In the genomic region with DNA sequence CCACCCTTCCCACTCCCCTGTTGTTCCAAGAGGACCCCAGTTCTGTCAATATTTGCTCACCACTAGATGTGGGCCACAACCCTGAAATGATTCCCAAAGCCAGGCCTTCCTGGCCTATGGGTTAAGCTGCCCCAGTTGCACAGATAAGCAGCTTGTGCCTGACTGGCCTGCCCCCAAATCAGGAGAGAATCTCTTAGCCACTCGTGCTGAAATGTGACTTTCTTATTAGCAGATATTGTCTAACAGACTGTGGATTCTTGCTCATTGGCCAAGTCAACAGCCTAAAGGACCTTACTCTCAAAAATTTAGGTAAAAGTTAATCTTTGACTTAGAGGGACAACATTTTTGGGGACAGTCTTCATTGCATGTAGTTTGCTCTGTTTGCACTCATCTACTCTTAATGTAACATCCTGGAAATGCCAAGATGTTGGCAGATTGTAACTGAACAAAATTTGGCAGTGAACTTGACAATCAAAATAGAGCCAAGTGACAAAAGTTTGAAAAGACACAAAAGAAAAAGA, we compare ENCODE assay signal across 1 cellular context.
TF ChIP-seq lines count a peak whose summit lies in the region.

No MANE protein-coding gene starts in this region.

TF ChIP-seq in HepG2, 621 proteins besides CTCF, POLR2A, EP300 and RAD21 (continued from another document and continues in another):
- TF ChIP-seq GMEB1 (CRISPR knock-in tag; IDR thresholded peaks at IDR 0.05; ENCODE audit: borderline replicate concordance) (no peak; the same call in 1 of the 2 replicates), ZBTB43 (CRISPR knock-in tag; conservative IDR thresholded peaks at IDR 0.05) (0 out of 2 replicates have a peak, but pooled peaks have one; percentile 49), ZNF362 (CRISPR knock-in tag; IDR thresholded peaks at IDR 0.05; ENCODE audit: borderline replicate concordance) (peak; percentile 40; the same call in 1 of the 2 replicates), SALL2 (CRISPR knock-in tag; IDR thresholded peaks at IDR 0.05) (no peak), GTF2F1 (IDR thresholded peaks at IDR 0.05; ENCODE audit: low read length) (no peak), ZNF652 (CRISPR knock-in tag; IDR thresholded peaks at IDR 0.05; ENCODE audit: borderline replicate concordance, low read depth) (no peak; the same call in 1 of the 2 replicates), ZKSCAN1 (IDR thresholded peaks at IDR 0.05; ENCODE audit: low read length) (no peak), KLF12 (CRISPR knock-in tag; IDR thresholded peaks at IDR 0.05; ENCODE audit: borderline replicate concordance) (no peak), THRA (CRISPR knock-in tag; IDR thresholded peaks at IDR 0.05; ENCODE audit: borderline replicate concordance) (peak; percentile 89; the same call in 1 of the 2 replicates), KAT2B (IDR thresholded peaks at IDR 0.05; ENCODE audit: borderline replicate concordance, low read depth, low read length) (no peak), ZNF660 (CRISPR knock-in tag; IDR thresholded peaks at IDR 0.05; ENCODE audit: borderline replicate concordance, low read depth) (no peak), ARNT2 (CRISPR knock-in tag; IDR thresholded peaks at IDR 0.05; ENCODE audit: low read depth) (0 out of 2 replicates have a peak, but pooled peaks have one; percentile 46), ZNF576 (CRISPR knock-in tag; IDR thresholded peaks at IDR 0.05) (no peak), ATRX (CRISPR knock-in tag; IDR thresholded peaks at IDR 0.05; ENCODE audit: borderline replicate concordance) (no peak), ZBTB2 (CRISPR knock-in tag; IDR thresholded peaks at IDR 0.05; ENCODE audit: low read depth) (no peak), ZNF883 (CRISPR knock-in tag; IDR thresholded peaks at IDR 0.05; ENCODE audit: not compliant biosample characterization) (no peak), RBFOX2 (IDR thresholded peaks at IDR 0.05; ENCODE audit: low read depth, low read length) (no peak; the same call in 1 of the 2 replicates), SIX4 (CRISPR knock-in tag; IDR thresholded peaks at IDR 0.05) (peak; percentile 63; the same call in 1 of the 2 replicates), ZNF280D (CRISPR knock-in tag; IDR thresholded peaks at IDR 0.05) (no peak), TFE3 (CRISPR knock-in tag; IDR thresholded peaks at IDR 0.05) (no peak; the same call in 1 of the 2 replicates), DNMT1 (CRISPR knock-in tag; IDR thresholded peaks at IDR 0.05) (no peak), ZNF441 (CRISPR knock-in tag; IDR thresholded peaks at IDR 0.05; ENCODE audit: borderline replicate concordance) (no peak), MBNL3 (CRISPR knock-in tag; conservative IDR thresholded peaks at IDR 0.05) (no peak), HDAC6 (IDR thresholded peaks at IDR 0.05; ENCODE audit: low read depth, low read length) (no peak), ZMYM2 (CRISPR knock-in tag; IDR thresholded peaks at IDR 0.05) (peak; percentile 74), ZNF180 (CRISPR knock-in tag; IDR thresholded peaks at IDR 0.05; ENCODE audit: borderline replicate concordance, low read depth) (no peak), PAX8 (CRISPR knock-in tag; IDR thresholded peaks at IDR 0.05; ENCODE audit: borderline replicate concordance) (no peak), ZNF816 (CRISPR knock-in tag; IDR thresholded peaks at IDR 0.05; ENCODE audit: borderline replicate concordance) (peak; percentile 76; the same call in 1 of the 2 replicates), TOE1 (CRISPR knock-in tag; IDR thresholded peaks at IDR 0.05) (no peak), ZFX (CRISPR knock-in tag; IDR thresholded peaks at IDR 0.05; ENCODE audit: low read depth) (peak; percentile 83), KDM5A (IDR thresholded peaks at IDR 0.05; ENCODE audit: borderline replicate concordance, low read length) (no peak), NONO (IDR thresholded peaks at IDR 0.05) (no peak), NONO (CRISPR knock-in tag; conservative IDR thresholded peaks at IDR 0.05) (peak; percentile 80), ZNF260 (CRISPR knock-in tag; IDR thresholded peaks at IDR 0.05; ENCODE audit: borderline replicate concordance, low read depth) (no peak), ZNF703 (CRISPR knock-in tag; IDR thresholded peaks at IDR 0.05; ENCODE audit: borderline replicate concordance) (no peak), ZFP36L2 (CRISPR knock-in tag; IDR thresholded peaks at IDR 0.05) (no peak), THYN1 (CRISPR knock-in tag; IDR thresholded peaks at IDR 0.05; ENCODE audit: borderline replicate concordance, low read depth) (no peak), MIER3 (CRISPR knock-in tag; IDR thresholded peaks at IDR 0.05; ENCODE audit: borderline replicate concordance) (no peak; the same call in 1 of the 2 replicates), ETV6 (CRISPR knock-in tag; conservative IDR thresholded peaks at IDR 0.05) (no peak), BRD4 (CRISPR knock-in tag; IDR thresholded peaks at IDR 0.05) (no peak), POLR2AphosphoS5 (IDR thresholded peaks at IDR 0.05; ENCODE audit: low read depth, low read length) (peak; percentile 44; the same call in 1 of the 2 replicates), TFDP1 (CRISPR knock-in tag; IDR thresholded peaks at IDR 0.05; ENCODE audit: borderline replicate concordance) (no peak; the same call in 1 of the 2 replicates), KLF13 (CRISPR knock-in tag; IDR thresholded peaks at IDR 0.05) (no peak)
- TF ChIP-seq, protein P1, sequence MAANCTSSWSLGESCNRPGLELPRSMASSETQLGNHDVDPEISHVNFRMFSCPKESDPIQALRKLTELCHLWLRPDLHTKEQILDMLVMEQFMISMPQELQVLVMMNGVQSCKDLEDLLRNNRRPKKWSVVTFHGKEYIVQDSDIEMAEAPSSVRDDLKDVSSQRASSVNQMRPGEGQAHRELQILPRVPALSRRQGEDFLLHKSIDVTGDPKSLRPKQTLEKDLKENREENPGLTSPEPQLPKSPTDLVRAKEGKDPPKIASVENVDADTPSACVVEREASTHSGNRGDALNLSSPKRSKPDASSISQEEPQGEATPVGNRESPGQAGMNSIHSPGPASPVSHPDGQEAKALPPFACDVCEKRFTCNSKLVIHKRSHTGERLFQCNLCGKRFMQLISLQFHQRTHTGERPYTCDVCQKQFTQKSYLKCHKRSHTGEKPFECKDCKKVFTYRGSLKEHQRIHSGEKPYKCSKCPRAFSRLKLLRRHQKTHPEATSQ (CRISPR knock-in tag; IDR thresholded peaks at IDR 0.05; ENCODE audit: borderline replicate concordance) = peak; percentile 68; the same call in 1 of the 2 replicates
- TF ChIP-seq, protein P2, sequence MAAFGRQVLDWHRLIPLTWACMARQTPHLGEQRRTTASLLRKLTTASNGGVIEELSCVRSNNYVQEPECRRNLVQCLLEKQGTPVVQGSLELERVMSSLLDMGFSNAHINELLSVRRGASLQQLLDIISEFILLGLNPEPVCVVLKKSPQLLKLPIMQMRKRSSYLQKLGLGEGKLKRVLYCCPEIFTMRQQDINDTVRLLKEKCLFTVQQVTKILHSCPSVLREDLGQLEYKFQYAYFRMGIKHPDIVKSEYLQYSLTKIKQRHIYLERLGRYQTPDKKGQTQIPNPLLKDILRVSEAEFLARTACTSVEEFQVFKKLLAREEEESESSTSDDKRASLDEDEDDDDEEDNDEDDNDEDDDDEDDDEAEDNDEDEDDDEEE (CRISPR knock-in tag; IDR thresholded peaks at IDR 0.05) = no peak
- TF ChIP-seq, protein P3, sequence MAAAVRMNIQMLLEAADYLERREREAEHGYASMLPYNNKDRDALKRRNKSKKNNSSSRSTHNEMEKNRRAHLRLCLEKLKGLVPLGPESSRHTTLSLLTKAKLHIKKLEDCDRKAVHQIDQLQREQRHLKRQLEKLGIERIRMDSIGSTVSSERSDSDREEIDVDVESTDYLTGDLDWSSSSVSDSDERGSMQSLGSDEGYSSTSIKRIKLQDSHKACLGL (CRISPR knock-in tag; IDR thresholded peaks at IDR 0.05) = no peak
